Comparison of ENCODE assay signal across 1 cellular context in genomic region chr16:69126801-69127200, GRCh38.
TF ChIP-seq lines count a peak whose summit lies in the region.

No MANE protein-coding gene starts in this region.

TF ChIP-seq in HepG2, 621 proteins besides CTCF, POLR2A, EP300 and RAD21:
- TF ChIP-seq ZBTB33 (CRISPR knock-in tag; IDR thresholded peaks at IDR 0.05) (peak; percentile 36; the same call in 1 of the 2 replicates), ZNF770 (CRISPR knock-in tag; IDR thresholded peaks at IDR 0.05) (0 out of 2 replicates have a peak, but pooled peaks have one; percentile 37)
